ENCODE assay signal across 2 cellular contexts in the genomic region with DNA sequence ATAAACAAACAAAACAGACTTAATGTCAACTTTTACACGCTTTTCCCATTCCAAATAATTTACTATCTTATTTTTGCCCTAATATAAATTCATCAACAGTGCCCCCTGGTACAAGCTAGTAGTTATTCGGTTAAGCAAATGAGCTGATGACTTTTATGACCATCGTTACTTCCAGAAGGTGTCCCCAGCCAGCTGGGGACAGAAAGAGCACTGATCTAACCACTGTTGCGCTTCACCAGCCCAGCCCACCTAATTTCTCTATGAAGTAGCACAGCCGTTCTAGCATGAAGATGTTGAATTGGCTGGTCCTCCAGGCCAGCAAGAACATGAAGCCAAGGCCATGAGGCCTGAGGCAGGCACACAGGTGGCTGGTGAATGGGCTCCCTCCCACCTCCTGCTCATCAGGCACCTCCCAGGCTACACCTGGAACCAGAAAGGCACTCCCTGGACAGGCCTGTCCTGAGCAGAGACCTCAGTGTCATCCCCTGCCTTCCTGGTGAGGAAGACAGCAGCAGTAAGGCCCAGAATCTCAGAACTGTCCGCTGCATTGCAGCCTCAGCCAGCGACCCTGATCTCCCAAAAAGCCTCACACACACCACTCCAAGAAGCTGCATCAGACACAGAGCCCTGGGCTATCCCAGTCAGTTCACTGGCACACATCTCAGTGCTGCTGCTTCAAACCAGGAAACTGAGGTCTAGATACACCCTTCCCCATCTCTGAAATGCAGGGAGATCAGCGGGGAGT.
TF ChIP-seq lines count a peak whose summit lies in the region.

No MANE protein-coding gene starts in this region.

TF ChIP-seq in Ishikawa, 13 proteins besides CTCF, POLR2A, EP300 and RAD21:
- TF ChIP-seq, protein P1, sequence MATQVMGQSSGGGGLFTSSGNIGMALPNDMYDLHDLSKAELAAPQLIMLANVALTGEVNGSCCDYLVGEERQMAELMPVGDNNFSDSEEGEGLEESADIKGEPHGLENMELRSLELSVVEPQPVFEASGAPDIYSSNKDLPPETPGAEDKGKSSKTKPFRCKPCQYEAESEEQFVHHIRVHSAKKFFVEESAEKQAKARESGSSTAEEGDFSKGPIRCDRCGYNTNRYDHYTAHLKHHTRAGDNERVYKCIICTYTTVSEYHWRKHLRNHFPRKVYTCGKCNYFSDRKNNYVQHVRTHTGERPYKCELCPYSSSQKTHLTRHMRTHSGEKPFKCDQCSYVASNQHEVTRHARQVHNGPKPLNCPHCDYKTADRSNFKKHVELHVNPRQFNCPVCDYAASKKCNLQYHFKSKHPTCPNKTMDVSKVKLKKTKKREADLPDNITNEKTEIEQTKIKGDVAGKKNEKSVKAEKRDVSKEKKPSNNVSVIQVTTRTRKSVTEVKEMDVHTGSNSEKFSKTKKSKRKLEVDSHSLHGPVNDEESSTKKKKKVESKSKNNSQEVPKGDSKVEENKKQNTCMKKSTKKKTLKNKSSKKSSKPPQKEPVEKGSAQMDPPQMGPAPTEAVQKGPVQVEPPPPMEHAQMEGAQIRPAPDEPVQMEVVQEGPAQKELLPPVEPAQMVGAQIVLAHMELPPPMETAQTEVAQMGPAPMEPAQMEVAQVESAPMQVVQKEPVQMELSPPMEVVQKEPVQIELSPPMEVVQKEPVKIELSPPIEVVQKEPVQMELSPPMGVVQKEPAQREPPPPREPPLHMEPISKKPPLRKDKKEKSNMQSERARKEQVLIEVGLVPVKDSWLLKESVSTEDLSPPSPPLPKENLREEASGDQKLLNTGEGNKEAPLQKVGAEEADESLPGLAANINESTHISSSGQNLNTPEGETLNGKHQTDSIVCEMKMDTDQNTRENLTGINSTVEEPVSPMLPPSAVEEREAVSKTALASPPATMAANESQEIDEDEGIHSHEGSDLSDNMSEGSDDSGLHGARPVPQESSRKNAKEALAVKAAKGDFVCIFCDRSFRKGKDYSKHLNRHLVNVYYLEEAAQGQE (IDR thresholded peaks at IDR 0.05; ENCODE audit: low read depth) = no peak
- TF ChIP-seq ZBTB7A (IDR thresholded peaks at IDR 0.05; ENCODE audit: low read depth) (no peak), NFIC (IDR thresholded peaks at IDR 0.05) (no peak), CREB1 (IDR thresholded peaks at IDR 0.05; ENCODE audit: low read depth) (no peak), EGR1 (IDR thresholded peaks at IDR 0.05) (no peak)

TF ChIP-seq in K562, 482 proteins besides CTCF, POLR2A, EP300 and RAD21:
- peak; percentile 33; the same call in 1 of the 2 replicates for TF ChIP-seq CHD2 (IDR thresholded peaks at IDR 0.05; ENCODE audit: low read depth, low read length)
- TF ChIP-seq HDAC6 (IDR thresholded peaks at IDR 0.05; ENCODE audit: low read depth, low read length) = peak; percentile 39; the same call in 1 of the 2 replicates
- peak; percentile 25 for TF ChIP-seq CHD7 (IDR thresholded peaks at IDR 0.05; ENCODE audit: low read depth, low read length)
- 0 out of 2 replicates have a peak, but pooled peaks have one; percentile 21 for TF ChIP-seq SLC30A9 (CRISPR knock-in tag; IDR thresholded peaks at IDR 0.05)
- no peak for TF ChIP-seq ZNF280A (IDR thresholded peaks at IDR 0.05; ENCODE audit: low read depth, partially characterized antibody)
- peak; percentile 92 for TF ChIP-seq SETDB1 (IDR thresholded peaks at IDR 0.05; ENCODE audit: low read length)
- peak; percentile 22 for TF ChIP-seq RBM39 (optimal IDR thresholded peaks at IDR 0.05; ENCODE audit: low read depth, low read length)
- TF ChIP-seq MAFK (IDR thresholded peaks at IDR 0.05; ENCODE audit: low read length) = peak; percentile 10; the same call in 1 of the 2 replicates
- TF ChIP-seq, protein P2, sequence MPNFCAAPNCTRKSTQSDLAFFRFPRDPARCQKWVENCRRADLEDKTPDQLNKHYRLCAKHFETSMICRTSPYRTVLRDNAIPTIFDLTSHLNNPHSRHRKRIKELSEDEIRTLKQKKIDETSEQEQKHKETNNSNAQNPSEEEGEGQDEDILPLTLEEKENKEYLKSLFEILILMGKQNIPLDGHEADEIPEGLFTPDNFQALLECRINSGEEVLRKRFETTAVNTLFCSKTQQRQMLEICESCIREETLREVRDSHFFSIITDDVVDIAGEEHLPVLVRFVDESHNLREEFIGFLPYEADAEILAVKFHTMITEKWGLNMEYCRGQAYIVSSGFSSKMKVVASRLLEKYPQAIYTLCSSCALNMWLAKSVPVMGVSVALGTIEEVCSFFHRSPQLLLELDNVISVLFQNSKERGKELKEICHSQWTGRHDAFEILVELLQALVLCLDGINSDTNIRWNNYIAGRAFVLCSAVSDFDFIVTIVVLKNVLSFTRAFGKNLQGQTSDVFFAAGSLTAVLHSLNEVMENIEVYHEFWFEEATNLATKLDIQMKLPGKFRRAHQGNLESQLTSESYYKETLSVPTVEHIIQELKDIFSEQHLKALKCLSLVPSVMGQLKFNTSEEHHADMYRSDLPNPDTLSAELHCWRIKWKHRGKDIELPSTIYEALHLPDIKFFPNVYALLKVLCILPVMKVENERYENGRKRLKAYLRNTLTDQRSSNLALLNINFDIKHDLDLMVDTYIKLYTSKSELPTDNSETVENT (CRISPR knock-in tag; IDR thresholded peaks at IDR 0.05) = peak; percentile 11; the same call in 1 of the 2 replicates
- no peak for TF ChIP-seq USF1 (CRISPR knock-in tag; IDR thresholded peaks at IDR 0.05)
- TF ChIP-seq PRMT5 (CRISPR knock-in tag; IDR thresholded peaks at IDR 0.05) = 0 out of 2 replicates have a peak, but pooled peaks have one; percentile 45
- TF ChIP-seq CBX1 (IDR thresholded peaks at IDR 0.05; ENCODE audit: low read depth) = no peak
